Comparison of ENCODE assay signal across 8 cellular contexts in the genomic region with DNA sequence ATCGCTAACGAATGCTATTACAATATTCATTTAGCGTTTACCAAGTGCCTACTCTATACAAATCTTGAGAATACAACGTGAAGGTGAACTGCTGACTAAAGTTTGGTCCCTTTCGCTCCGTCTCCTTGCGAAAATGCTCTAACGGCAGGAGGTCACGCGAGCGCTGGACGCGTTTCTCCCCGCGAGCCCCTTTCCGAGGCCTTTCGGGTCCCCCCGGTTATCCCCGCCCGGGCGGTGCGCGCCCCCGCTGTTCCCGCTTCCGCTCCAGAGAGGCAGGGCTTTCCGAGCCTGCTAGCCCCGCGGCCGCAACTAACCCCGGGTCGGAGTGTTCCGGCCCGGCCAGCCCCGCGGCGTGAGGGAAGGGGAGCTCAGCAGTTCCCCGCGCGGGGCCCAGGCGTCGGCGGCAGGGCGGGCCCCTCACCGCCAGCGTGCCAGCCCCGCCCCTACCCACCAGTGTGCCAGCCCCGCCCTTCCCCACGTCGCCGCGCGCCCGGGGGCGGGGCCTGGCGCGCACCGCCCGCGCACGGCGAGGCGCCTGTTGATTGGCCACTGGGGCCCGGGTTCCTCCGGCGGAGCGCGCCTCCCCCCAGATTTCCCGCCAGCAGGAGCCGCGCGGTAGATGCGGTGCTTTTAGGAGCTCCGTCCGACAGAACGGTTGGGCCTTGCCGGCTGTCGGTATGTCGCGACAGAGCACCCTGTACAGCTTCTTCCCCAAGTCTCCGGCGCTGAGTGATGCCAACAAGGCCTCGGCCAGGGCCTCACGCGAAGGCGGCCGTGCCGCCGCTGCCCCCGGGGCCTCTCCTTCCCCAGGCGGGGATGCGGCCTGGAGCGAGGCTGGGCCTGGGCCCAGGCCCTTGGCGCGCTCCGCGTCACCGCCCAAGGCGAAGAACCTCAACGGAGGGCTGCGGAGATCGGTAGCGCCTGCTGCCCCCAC. TPM values are rescaled to one million over a fixed set of nuclear protein-coding genes. Genes with fewer than 3 reads are reported as not detected.
A peak's percentile ranks its signal among the peaks of the same experiment; 100 is the strongest.
DNase-seq lines count a peak whose midpoint lies in the region; ATAC-seq, FAIRE-seq and TF ChIP-seq lines count a peak whose summit lies in the region.

A gene with protein sequence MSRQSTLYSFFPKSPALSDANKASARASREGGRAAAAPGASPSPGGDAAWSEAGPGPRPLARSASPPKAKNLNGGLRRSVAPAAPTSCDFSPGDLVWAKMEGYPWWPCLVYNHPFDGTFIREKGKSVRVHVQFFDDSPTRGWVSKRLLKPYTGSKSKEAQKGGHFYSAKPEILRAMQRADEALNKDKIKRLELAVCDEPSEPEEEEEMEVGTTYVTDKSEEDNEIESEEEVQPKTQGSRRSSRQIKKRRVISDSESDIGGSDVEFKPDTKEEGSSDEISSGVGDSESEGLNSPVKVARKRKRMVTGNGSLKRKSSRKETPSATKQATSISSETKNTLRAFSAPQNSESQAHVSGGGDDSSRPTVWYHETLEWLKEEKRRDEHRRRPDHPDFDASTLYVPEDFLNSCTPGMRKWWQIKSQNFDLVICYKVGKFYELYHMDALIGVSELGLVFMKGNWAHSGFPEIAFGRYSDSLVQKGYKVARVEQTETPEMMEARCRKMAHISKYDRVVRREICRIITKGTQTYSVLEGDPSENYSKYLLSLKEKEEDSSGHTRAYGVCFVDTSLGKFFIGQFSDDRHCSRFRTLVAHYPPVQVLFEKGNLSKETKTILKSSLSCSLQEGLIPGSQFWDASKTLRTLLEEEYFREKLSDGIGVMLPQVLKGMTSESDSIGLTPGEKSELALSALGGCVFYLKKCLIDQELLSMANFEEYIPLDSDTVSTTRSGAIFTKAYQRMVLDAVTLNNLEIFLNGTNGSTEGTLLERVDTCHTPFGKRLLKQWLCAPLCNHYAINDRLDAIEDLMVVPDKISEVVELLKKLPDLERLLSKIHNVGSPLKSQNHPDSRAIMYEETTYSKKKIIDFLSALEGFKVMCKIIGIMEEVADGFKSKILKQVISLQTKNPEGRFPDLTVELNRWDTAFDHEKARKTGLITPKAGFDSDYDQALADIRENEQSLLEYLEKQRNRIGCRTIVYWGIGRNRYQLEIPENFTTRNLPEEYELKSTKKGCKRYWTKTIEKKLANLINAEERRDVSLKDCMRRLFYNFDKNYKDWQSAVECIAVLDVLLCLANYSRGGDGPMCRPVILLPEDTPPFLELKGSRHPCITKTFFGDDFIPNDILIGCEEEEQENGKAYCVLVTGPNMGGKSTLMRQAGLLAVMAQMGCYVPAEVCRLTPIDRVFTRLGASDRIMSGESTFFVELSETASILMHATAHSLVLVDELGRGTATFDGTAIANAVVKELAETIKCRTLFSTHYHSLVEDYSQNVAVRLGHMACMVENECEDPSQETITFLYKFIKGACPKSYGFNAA (N-terminal part only) (plus strand): TSS at position 589 of the 934 bp plus-strand sequence. CDS start 89 bp downstream, at position 678.

- ATAC-seq in GM21367 (IDR thresholded peaks at IDR 0.05; ENCODE audit: unreplicated experiment), result peak; percentile 73

- H2AK5ac ChIP-seq in H1 (ENCODE audit: low read depth, low read length), result no peak within 1 kb of the TSS

- peak within 1 kb of the TSS; percentile 91 for H2AFZ ChIP-seq in H1 (ENCODE audit: low read length)

- no peak within 1 kb of the TSS for H2BK20ac ChIP-seq in H1 (ENCODE audit: low read length)

- CTCF ChIA-PET in H1 (lab: Charles Lee; ENCODE audit: partially characterized antibody), result interaction anchor here (0.7 kb wide), 1 partner anchor 665 kb away, joined by 3 read pairs; no protein-coding TSS in a partner anchor

- peak within 1 kb of the TSS; percentile 89 to 94 for H3K4me2 ChIP-seq in H1 (ENCODE audit: insufficient read depth in 1 of 2, low read depth in 2 of 2, low read length in 2 of 2)

- FAIRE-seq in H1 (lab: Jason Lieb, UNC), result no peak

- peak within 1 kb of the TSS; percentile 83 for H2BK120ac ChIP-seq in H1 (replicated peaks; ENCODE audit: low read depth, low read length)

- H3K79me1 ChIP-seq in H1 (ENCODE audit: low read depth, low read length), result peaks cover 2% of the 10 kb centered on the region; the same call in 1 of the 2 replicates

- peak within 1 kb of the TSS; percentile 96 for H4K91ac ChIP-seq in H1 (replicated peaks; ENCODE audit: insufficient read length, low read length)

- H3K4me3 ChIP-seq in H1 (ENCODE audit: extremely low read depth in 1 of 4, insufficient read depth in 2 of 4, low read depth in 3 of 4, low read length in 4 of 4), result peak within 1 kb of the TSS; percentile 62 to 98 (median 92)

- TF ChIP-seq POLR2A in H1 (IDR thresholded peaks at IDR 0.05; ENCODE audit: control extremely low read depth in 1 of 2, low read depth in 2 of 2, low read length in 2 of 2), result peak; percentile 91 to 92

- peaks cover 1 to 8% (median 4%) of the 10 kb centered on the region in 4 experiments; a peak in 5 of 7 replicates for H3K4me1 ChIP-seq in H1 (replicated peaks in 1 of 4; ENCODE audit: control insufficient read depth in 3 of 4, insufficient read depth in 4 of 4, low read length in 3 of 4)

- no peak within 1 kb of the TSS for H2BK15ac ChIP-seq in H1 (ENCODE audit: low read length)

- peak within 1 kb of the TSS; percentile 68; the same call in 1 of the 2 replicates for H2BK12ac ChIP-seq in H1 (ENCODE audit: low read depth, low read length)

- peaks cover 0 to 17% (median 0%) of the 10 kb centered on the region in 4 experiments; a peak in 3 of 8 replicates for H3K36me3 ChIP-seq in H1 (ENCODE audit: control insufficient read depth in 2 of 4, insufficient read depth in 4 of 4, low read length in 3 of 4)

- no peak within 1 kb of the TSS for H3K23ac ChIP-seq in H1 (ENCODE audit: insufficient read length)

- peak in 1 of 3 experiments; percentile 1; a peak in 1 of 4 replicates for TF ChIP-seq CTCF in H1 (IDR thresholded peaks at IDR 0.05; ENCODE audit: control extremely low read depth in 1 of 3, insufficient read depth in 1 of 3, low read depth in 1 of 3, low read length in 3 of 3)

- H4K8ac ChIP-seq in H1 (ENCODE audit: extremely low read depth, insufficient read depth, low read length), result peak within 1 kb of the TSS; percentile 99

- H3K9ac ChIP-seq in H1 (replicated peaks in 1 of 4; ENCODE audit: extremely low read depth in 1 of 4, low read depth in 3 of 4, low read length in 3 of 4), result peak within 1 kb of the TSS; percentile 89 to 97 (median 95)

- H4K5ac ChIP-seq in H1 (ENCODE audit: insufficient read length, low read depth, low read length), result peak within 1 kb of the TSS; percentile 94

- H3K79me2 ChIP-seq in H1 (ENCODE audit: control insufficient read depth in 1 of 2, insufficient read depth in 2 of 2, low read length in 2 of 2), result peaks cover 33 to 38% of the 10 kb centered on the region in 2 experiments

- no peaks in the 10 kb centered on the region for H3K9me3 ChIP-seq in H1 (ENCODE audit: insufficient read depth in 2 of 2, low read depth in 1 of 2, low read length in 1 of 2)

- no peaks in the 10 kb centered on the region for H3K27me3 ChIP-seq in H1 (replicated peaks in 1 of 4; ENCODE audit: control insufficient read depth in 3 of 4, extremely low read depth in 1 of 4, insufficient read depth in 3 of 4, low read length in 3 of 4)

- H3K4ac ChIP-seq in H1 (replicated peaks; ENCODE audit: insufficient read length, low read depth, low read length), result peak within 1 kb of the TSS; percentile 99

- peak within 1 kb of the TSS; percentile 88 for H3K18ac ChIP-seq in H1 (ENCODE audit: extremely low read depth, low read length)

- H3K27ac ChIP-seq in H1 (ENCODE audit: low read depth, low read length), result peak within 1 kb of the TSS; percentile 93

- POLR2A ChIA-PET in H1 (lab: Charles Lee; ENCODE audit: partially characterized antibody), result interaction anchor here (0.7 to 2.4 kb wide), 24 partner anchors 8 to 438 kb away, joined by 3 to 12 read pairs (median 4); a partner anchor contains a TSS

- DNase-seq in COR-L47 (lab: John Stamatoyannopoulos, UW) (peak; percentile 88), HT1080 (ENCODE audit: low read depth) (peak; percentile 85), NOMO-1 treated with dmso at 0.1 percent for 144 hours (lab: John Stamatoyannopoulos, UW; ENCODE audit: unreplicated experiment) (peak; percentile 83), H1 (ENCODE audit: low read depth in 1 of 2, low spot score in 2 of 2) (peak; percentile 62 to 91), mesenteric fat pad (ENCODE audit: low spot score) (peak; percentile 97)
- DNase-seq in activated CD8-positive, alpha-beta memory T cell treated with anti-CD3 and anti-CD28 coated beads for 48 hours (ENCODE audit: low read depth in 2 of 3, low spot score in 2 of 3), result peak; percentile 66 to 83 (median 74)
- DNase-seq in stimulated activated CD8-positive, alpha-beta memory T cell treated with anti-CD3 and anti-CD28 coated beads, Interleukin-15, amount 100 ng/mL, for 24 hours (ENCODE audit: low read depth), result peak; percentile 76

- TF ChIP-seq EP300 in H1 (IDR thresholded peaks at IDR 0.05; ENCODE audit: borderline replicate concordance in 1 of 2, low read depth in 2 of 2, low read length in 2 of 2), result no peak

- peaks cover 27 to 34% of the 10 kb centered on the region in 2 experiments for H4K20me1 ChIP-seq in H1 (replicated peaks in 1 of 2; ENCODE audit: control insufficient read depth in 1 of 2, insufficient read depth in 2 of 2, low read length in 2 of 2)

- peak within 1 kb of the TSS; percentile 96 for H2BK5ac ChIP-seq in H1 (ENCODE audit: low read depth, low read length)

- WGBS in H1 (ENCODE audit: extremely low coverage in 1 of 2, insufficient coverage in 1 of 2, insufficient read length in 1 of 2, insufficient replicate concordance in 2 of 2, low coverage in 1 of 2, low lambda C conversion rate in 2 of 2, missing lambda C conversion rate in 1 of 2), 2 experiments, result 1% methylated on average over 73 of the region's 103 CpGs; no CpG with 5 or more reads in 1 of the 2 experiments

- no peak for TF ChIP-seq RAD21 in H1 (IDR thresholded peaks at IDR 0.05 in 1 of 2, conservative IDR thresholded peaks at IDR 0.05 in 1 of 2; ENCODE audit: low read depth in 2 of 2, low read length in 2 of 2)

- peaks cover 9% of the 10 kb centered on the region for H3K23me2 ChIP-seq in H1 (ENCODE audit: low read depth, low read length)

- H3K14ac ChIP-seq in H1 (ENCODE audit: insufficient read length), result peak within 1 kb of the TSS; percentile 38

- peak within 1 kb of the TSS; percentile 95 for H3K56ac ChIP-seq in H1 (replicated peaks; ENCODE audit: insufficient read length, low read depth, low read length)

RNA-seq across cellular contexts. Expression of the gene that starts here (rescaled TPM):
- 119 and 155 TPM in 2 replicates for total RNA-seq in HT1080 (2014; rRNA removed; shearing (Covaris generic))
- polyA plus RNA-seq in HT1080 (2015; cell fraction: cytosol; rRNA removed), result 31.9 and 35.1 TPM in 2 replicates
- 75.1 and 76.5 TPM in 2 replicates for polyA plus RNA-seq in HT1080 (2015; cell fraction: nucleus; rRNA removed)
- 289 and 301 TPM in 2 replicates for total RNA-seq in H1 (2021; fragmentation: NEBNext Ultra II Directional; extraction: Animal tissue kit (Norgen Biotek cat#: 25700))
- 45.8 and 53.6 TPM in 2 replicates for polyA plus RNA-seq in H1 (2011; rRNA removed)
- polyA plus RNA-seq in H1 (2011; cell fraction: cytosol; rRNA removed), result 93.5 TPM
- polyA plus RNA-seq in H1 (2011; cell fraction: nucleus; rRNA removed), result 46.6 TPM
- polyA plus RNA-seq in H1 (2012, experiment 1 of 2), result 133 to 180 TPM (median 152 TPM) in 4 replicates
- 6.6 TPM for polyA plus RNA-seq in H1 (2012, experiment 2 of 2)
- 107 TPM for polyA plus RNA-seq in H1 (2013, experiment 1 of 2)
- 101 TPM for polyA plus RNA-seq in H1 (2013, experiment 2 of 2)
- 106 and 121 TPM in 2 replicates for polyA minus RNA-seq in H1 (2011; rRNA and poly(A)+ RNA removed)
- 111 TPM for polyA minus RNA-seq in H1 (2011; cell fraction: cytosol; rRNA and poly(A)+ RNA removed)
- 73.3 TPM for polyA minus RNA-seq in H1 (2011; cell fraction: nucleus; rRNA and poly(A)+ RNA removed)
- 31.2 TPM for total RNA-seq in mesenteric fat pad

Comparison
In these comparisons a context has a peak if more than half of its experiments do, and no peak if none do; other contexts are left out.
1. Peak in every context shown above with its lines: DNase-seq, ATAC-seq, H3K4me3 ChIP-seq and H3K27ac ChIP-seq.